ENCODE assay signal across 1 cellular context in the genomic region with DNA sequence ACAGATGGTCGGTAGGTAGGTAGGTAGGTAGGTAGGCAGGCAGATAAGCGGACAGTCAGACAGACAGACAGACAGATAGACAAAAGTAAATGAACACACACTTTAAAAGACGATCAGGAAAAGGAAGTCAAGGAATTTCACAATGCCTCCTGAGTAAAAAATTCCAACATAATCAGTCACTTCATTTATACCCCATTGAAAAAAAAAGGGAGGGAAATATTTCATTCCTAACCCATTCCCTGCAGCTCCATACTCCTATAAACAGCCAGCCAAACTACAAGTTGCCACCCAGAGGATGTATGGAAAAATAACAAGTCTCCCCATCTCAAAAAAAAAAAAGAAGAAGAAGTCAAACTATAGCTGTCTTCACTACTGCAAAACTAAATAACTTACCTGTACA.
A peak's percentile ranks its signal among the peaks of the same experiment; 100 is the strongest.
TF ChIP-seq lines count a peak whose summit lies in the region.

No MANE protein-coding gene starts in this region.

TF ChIP-seq in IMR-90, 13 proteins besides CTCF, POLR2A, EP300 and RAD21:
- no peak for TF ChIP-seq BHLHE40 (IDR thresholded peaks at IDR 0.05; ENCODE audit: low read depth, low read length)
- TF ChIP-seq CEBPB (IDR thresholded peaks at IDR 0.05; ENCODE audit: low read depth, low read length) = peak; percentile 85
- no peak for TF ChIP-seq CHD1 (IDR thresholded peaks at IDR 0.05; ENCODE audit: low read depth, low read length)
